Comparison of ENCODE assay signal across 9 cellular contexts in the genomic region with DNA sequence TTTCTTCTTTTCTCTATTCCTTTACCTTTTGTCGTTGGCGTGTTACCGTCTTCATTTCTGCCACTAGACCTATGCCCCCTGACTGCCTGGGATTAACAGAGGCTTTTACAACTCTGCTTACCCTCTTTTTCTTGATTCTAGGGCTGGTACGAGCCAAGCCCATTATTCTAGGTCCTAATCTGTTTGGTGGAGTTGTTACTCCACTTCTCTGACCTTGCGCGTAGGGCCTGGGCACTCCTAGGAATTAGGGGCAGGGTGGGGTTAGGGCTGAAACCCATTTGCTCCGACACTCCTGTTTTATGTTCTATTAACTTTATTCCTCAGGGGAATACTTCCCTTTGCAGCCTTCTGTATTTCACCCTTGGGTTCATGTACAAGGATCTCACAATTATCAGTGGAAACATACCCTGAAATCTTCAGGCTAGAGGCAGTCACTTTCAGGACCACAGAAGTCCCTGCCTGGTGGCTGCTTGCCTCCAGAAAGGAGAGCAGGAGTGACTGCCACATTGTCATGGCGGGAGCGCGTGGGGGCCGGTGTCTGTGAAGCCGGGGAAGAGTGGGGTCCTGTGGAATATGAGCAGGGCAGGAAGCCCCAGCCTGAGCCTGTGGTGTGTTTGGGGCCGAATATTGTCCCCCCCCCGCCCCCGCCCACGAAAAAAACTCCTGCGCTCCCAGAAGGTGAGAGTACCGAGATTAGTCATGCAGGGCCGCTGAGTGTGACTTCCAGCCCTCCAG. TPM values are rescaled to one million over a fixed set of nuclear protein-coding genes. Genes with fewer than 3 reads are reported as not detected.
DNase-seq lines count a peak whose midpoint lies in the region; ATAC-seq, FAIRE-seq and TF ChIP-seq lines count a peak whose summit lies in the region.
"Had no signal": no experiment of that assay in that cellular context is flagged by ENCODE, and none has a peak within 500 bp of the region (broad histone marks: within the 10 kb centered on the region; RNA-seq: fewer than 3 reads in every experiment).

No MANE protein-coding gene starts in this region.

- no peak for TF ChIP-seq RAD21 in H1 (IDR thresholded peaks at IDR 0.05 in 1 of 2, conservative IDR thresholded peaks at IDR 0.05 in 1 of 2; ENCODE audit: low read depth in 2 of 2, low read length in 2 of 2)

- H3K4ac ChIP-seq in H1 (replicated peaks; ENCODE audit: insufficient read length, low read depth, low read length): peak overlapping the region; percentile 88

- WGBS in HUES64: 42% methylated on average over 19 of the region's 19 CpGs
- 65% methylated on average over 12 of the region's 19 CpGs; no CpG with 5 or more reads in 1 of the 2 experiments for WGBS in H1 (ENCODE audit: extremely low coverage in 1 of 2, insufficient coverage in 1 of 2, insufficient read length in 1 of 2, insufficient replicate concordance in 2 of 2, low coverage in 1 of 2, low lambda C conversion rate in 2 of 2, missing lambda C conversion rate in 1 of 2), 2 experiments

- H2AK5ac ChIP-seq in H1 (ENCODE audit: low read depth, low read length): no peak overlapping the region

- H3K27me3 Mint-ChIP-seq in nephron (ENCODE audit: low read depth): peaks cover 64% of the 10 kb centered on the region

- peaks cover 11% of the 10 kb centered on the region for H3K23me2 ChIP-seq in H1 (ENCODE audit: low read depth, low read length)

- H4K20me1 ChIP-seq in H1 (replicated peaks in 1 of 2; ENCODE audit: control insufficient read depth in 1 of 2, insufficient read depth in 2 of 2, low read length in 2 of 2): no peaks in the 10 kb centered on the region

- 0 out of 2 replicates have a peak overlapping the region, but pooled peaks have one; percentile 48 for H4K8ac ChIP-seq in H1 (ENCODE audit: extremely low read depth, insufficient read depth, low read length)

- no peaks in the 10 kb centered on the region for H3K79me1 ChIP-seq in H1 (ENCODE audit: low read depth, low read length)

- no peak overlapping the region for H3K27ac Mint-ChIP-seq in nephron

- peak overlapping the region; percentile 37; the same call in 1 of the 2 replicates for H3K9ac ChIP-seq in HUES64 (ENCODE audit: low read depth, low read length)
- no peak overlapping the region; a peak in 1 of 7 replicates for H3K9ac ChIP-seq in H1 (replicated peaks in 1 of 4; ENCODE audit: extremely low read depth in 1 of 4, low read depth in 3 of 4, low read length in 3 of 4)

- no peak overlapping the region for H4K5ac ChIP-seq in H1 (ENCODE audit: insufficient read length, low read depth, low read length)

- TF ChIP-seq EP300 in H1 (IDR thresholded peaks at IDR 0.05; ENCODE audit: borderline replicate concordance in 1 of 2, low read depth in 2 of 2, low read length in 2 of 2): no peak

- DNase-seq in GM12865 (ENCODE audit: low read depth) (no peak), H1 (ENCODE audit: low read depth in 1 of 2, low spot score in 2 of 2) (peak in 1 of 2 experiments; percentile 50), NCI-H1048 (lab: John Stamatoyannopoulos, UW) (no peak)
- no peak for DNase-seq in stimulated activated CD4-positive, alpha-beta T cell treated with anti-CD3 and anti-CD28 coated beads, Interleukin-4, amount 100 ng/mL, for 4 hours

- H3K27me3 ChIP-seq in HUES64 (ENCODE audit: insufficient read depth, low read length) (peaks cover 61% of the 10 kb centered on the region), H1 (replicated peaks in 1 of 4; ENCODE audit: control insufficient read depth in 3 of 4, extremely low read depth in 1 of 4, insufficient read depth in 3 of 4, low read length in 3 of 4) (peaks cover 1 to 29% (median 24%) of the 10 kb centered on the region in 4 experiments)

- H3K14ac ChIP-seq in H1 (ENCODE audit: insufficient read length): no peak overlapping the region

- peak overlapping the region; percentile 79 to 86 (median 84) for H3K4me3 Mint-ChIP-seq in nephron

- no peak overlapping the region for H3K56ac ChIP-seq in H1 (replicated peaks; ENCODE audit: insufficient read length, low read depth, low read length)

- no peak overlapping the region; the same call in 1 of the 2 replicates for H3K18ac ChIP-seq in H1 (ENCODE audit: extremely low read depth, low read length)

- H3K4me1 Mint-ChIP-seq in nephron: no peaks in the 10 kb centered on the region

- H4K91ac ChIP-seq in H1 (replicated peaks; ENCODE audit: insufficient read length, low read length): no peak overlapping the region

- TF ChIP-seq POLR2A in H1 (IDR thresholded peaks at IDR 0.05; ENCODE audit: control extremely low read depth in 1 of 2, low read depth in 2 of 2, low read length in 2 of 2): no peak

- H3K9me3 ChIP-seq in HUES64 (ENCODE audit: insufficient read depth, low read depth, low read length) (no peaks in the 10 kb centered on the region), H1 (ENCODE audit: insufficient read depth in 2 of 2, low read depth in 1 of 2, low read length in 1 of 2) (no peaks in the 10 kb centered on the region)

- H2BK12ac ChIP-seq in H1 (ENCODE audit: low read depth, low read length): no peak overlapping the region

- no peak for ATAC-seq in GM21717 (IDR thresholded peaks at IDR 0.05; ENCODE audit: unreplicated experiment)
- ATAC-seq in HG03521 (IDR thresholded peaks at IDR 0.05; ENCODE audit: unreplicated experiment): no peak
- ATAC-seq: K562 had no signal

- CTCF ChIA-PET in H1 (lab: Charles Lee; ENCODE audit: partially characterized antibody): interaction anchor here (0.8 to 2.9 kb wide), 9 partner anchors 9 to 224 kb away, joined by 3 to 13 read pairs (median 3); a partner anchor contains a TSS

- no peak overlapping the region for H2BK15ac ChIP-seq in H1 (ENCODE audit: low read length)

- H2BK120ac ChIP-seq in H1 (replicated peaks; ENCODE audit: low read depth, low read length): no peak overlapping the region

- H3K23ac ChIP-seq in H1 (ENCODE audit: insufficient read length): no peak overlapping the region

- TF ChIP-seq CTCF in GM12865 (IDR thresholded peaks at IDR 0.05; ENCODE audit: insufficient read depth, low read depth, low read length, missing control alignments): no peak
- TF ChIP-seq CTCF in H1 (IDR thresholded peaks at IDR 0.05; ENCODE audit: control extremely low read depth in 1 of 3, insufficient read depth in 1 of 3, low read depth in 1 of 3, low read length in 3 of 3): no peak
- no peak for TF ChIP-seq CTCF in nephron (IDR thresholded peaks at IDR 0.05; ENCODE audit: unreplicated experiment in 3 of 3)

- POLR2A ChIA-PET in H1 (lab: Charles Lee; ENCODE audit: partially characterized antibody): interaction anchor here (1.5 kb wide), 1 partner anchor 109 kb away, joined by 3 read pairs; a partner anchor contains a TSS

- no peak overlapping the region; the same call in 1 of the 2 replicates for H2BK5ac ChIP-seq in H1 (ENCODE audit: low read depth, low read length)

- no peak for FAIRE-seq in H1 (lab: Jason Lieb, UNC)
- FAIRE-seq: K562 had no signal

- peak overlapping the region; percentile 89; the same call in 1 of the 2 replicates for H2AFZ ChIP-seq in H1 (ENCODE audit: low read length)

- H3K36me3 ChIP-seq in HUES64 (ENCODE audit: insufficient read depth, low read length): no peaks in the 10 kb centered on the region
- H3K36me3 ChIP-seq in H1 (ENCODE audit: control insufficient read depth in 2 of 4, insufficient read depth in 4 of 4, low read length in 3 of 4): no peaks in the 10 kb centered on the region

- peak overlapping the region; percentile 70 to 91 for H3K4me2 ChIP-seq in H1 (ENCODE audit: insufficient read depth in 1 of 2, low read depth in 2 of 2, low read length in 2 of 2)

- 0 out of 2 replicates have a peak, but pooled peaks cover 3% of the 10 kb centered on the region for H3K4me1 ChIP-seq in HUES64 (ENCODE audit: insufficient read depth, low read length)
- peaks cover 0 to 2% (median 0%) of the 10 kb centered on the region in 4 experiments; a peak in 2 of 7 replicates for H3K4me1 ChIP-seq in H1 (replicated peaks in 1 of 4; ENCODE audit: control insufficient read depth in 3 of 4, insufficient read depth in 4 of 4, low read length in 3 of 4)

- H3K4me3 ChIP-seq in GM12865 (ENCODE audit: low read depth, low read length) (peak overlapping the region; percentile 81), HUES64 (ENCODE audit: low read length) (peak overlapping the region; percentile 80), H1 (ENCODE audit: extremely low read depth in 1 of 4, insufficient read depth in 2 of 4, low read depth in 3 of 4, low read length in 4 of 4) (peak overlapping the region; percentile 60 to 78 (median 75))
- H3K4me3 ChIP-seq: K562 had no signal

- no peak overlapping the region for H2BK20ac ChIP-seq in H1 (ENCODE audit: low read length)

- H3K79me2 ChIP-seq in H1 (ENCODE audit: control insufficient read depth in 1 of 2, insufficient read depth in 2 of 2, low read length in 2 of 2): no peaks in the 10 kb centered on the region

- H3K27ac ChIP-seq in HUES64 (ENCODE audit: low read depth, low read length) (no peak overlapping the region), H1 (ENCODE audit: low read depth, low read length) (no peak overlapping the region)

- no peaks in the 10 kb centered on the region for H3K9me3 Mint-ChIP-seq in nephron

- H3K36me3 Mint-ChIP-seq in nephron (ENCODE audit: low read depth): no peaks in the 10 kb centered on the region

TF ChIP-seq in H1, 55 proteins besides CTCF, POLR2A, EP300 and RAD21 (continues in another document):
- TF ChIP-seq SUZ12 (IDR thresholded peaks at IDR 0.05; ENCODE audit: low read length): 0 out of 2 replicates have a peak, but pooled peaks have one; percentile 2
- no peak for TF ChIP-seq TAF1 (IDR thresholded peaks at IDR 0.05; ENCODE audit: low read depth, low read length)

RNA-seq across cellular contexts. Expression of a gene that starts 0.7 kb away (rescaled TPM):
- polyA plus RNA-seq in HUES64 (2013, experiment 1 of 2): 0.65 TPM
- polyA plus RNA-seq in HUES64 (2013, experiment 2 of 2): 1.8 TPM
- total RNA-seq in H1 (2021; fragmentation: NEBNext Ultra II Directional; extraction: Animal tissue kit (Norgen Biotek cat#: 25700)): 1.1 and 1.3 TPM in 2 replicates
- polyA plus RNA-seq in H1 (2011; rRNA removed): 1.9 and 2.0 TPM in 2 replicates
- 2.3 TPM for polyA plus RNA-seq in H1 (2011; cell fraction: cytosol; rRNA removed)
- 5.3 TPM for polyA plus RNA-seq in H1 (2011; cell fraction: nucleus; rRNA removed)
- polyA plus RNA-seq in H1 (2012, experiment 1 of 2): 1.4 to 1.9 TPM (median 1.7 TPM) in 4 replicates
- 0.96 TPM for polyA plus RNA-seq in H1 (2012, experiment 2 of 2)
- 0.95 TPM for polyA plus RNA-seq in H1 (2013, experiment 1 of 2)
- polyA plus RNA-seq in H1 (2013, experiment 2 of 2): 0.75 TPM
- 2.1 and 3.3 TPM in 2 replicates for polyA minus RNA-seq in H1 (2011; rRNA and poly(A)+ RNA removed)
- polyA minus RNA-seq in H1 (2011; cell fraction: cytosol; rRNA and poly(A)+ RNA removed): 1.2 TPM
- 3.2 TPM for polyA minus RNA-seq in H1 (2011; cell fraction: nucleus; rRNA and poly(A)+ RNA removed)

RNA-seq across cellular contexts. Expression of a gene that starts 49.1 kb away (rescaled TPM):
- 22.5 TPM for polyA plus RNA-seq in HUES64 (2013, experiment 1 of 2)
- polyA plus RNA-seq in HUES64 (2013, experiment 2 of 2): 26.9 TPM
- 17.0 and 17.3 TPM in 2 replicates for total RNA-seq in H1 (2021; fragmentation: NEBNext Ultra II Directional; extraction: Animal tissue kit (Norgen Biotek cat#: 25700))
- 30.5 and 33.5 TPM in 2 replicates for polyA plus RNA-seq in H1 (2011; rRNA removed)
- 29.4 TPM for polyA plus RNA-seq in H1 (2011; cell fraction: cytosol; rRNA removed)
- polyA plus RNA-seq in H1 (2011; cell fraction: nucleus; rRNA removed): 15.6 TPM
- 16.9 to 20.3 TPM (median 18.0 TPM) in 4 replicates for polyA plus RNA-seq in H1 (2012, experiment 1 of 2)
- polyA plus RNA-seq in H1 (2012, experiment 2 of 2): 13.3 TPM
- 13.5 TPM for polyA plus RNA-seq in H1 (2013, experiment 1 of 2)
- 15.3 TPM for polyA plus RNA-seq in H1 (2013, experiment 2 of 2)
- 11.7 and 14.4 TPM in 2 replicates for polyA minus RNA-seq in H1 (2011; rRNA and poly(A)+ RNA removed)
- polyA minus RNA-seq in H1 (2011; cell fraction: cytosol; rRNA and poly(A)+ RNA removed): 8.3 TPM
- 13.3 TPM for polyA minus RNA-seq in H1 (2011; cell fraction: nucleus; rRNA and poly(A)+ RNA removed)
